18 cellular contexts compared by ENCODE assay signal in the genomic region with DNA sequence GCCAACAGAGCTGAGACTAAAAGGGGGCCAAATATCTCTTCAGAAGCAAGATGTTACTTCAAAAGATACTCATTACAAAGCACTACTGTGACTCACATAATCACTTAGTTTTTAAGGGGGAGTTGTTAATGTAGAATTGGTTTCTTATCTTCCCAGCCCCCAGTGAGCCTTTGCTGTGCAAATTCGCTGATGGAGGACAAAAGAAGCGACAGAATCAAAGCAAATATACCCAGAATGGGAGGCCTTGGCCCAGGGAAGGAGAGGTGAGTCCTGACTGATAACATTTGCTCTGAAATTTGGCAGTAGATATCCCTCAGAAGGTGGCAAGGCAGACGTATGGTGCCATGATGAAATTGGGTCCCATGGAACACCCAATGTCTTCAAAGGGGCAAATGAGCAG.
"Had no signal": no experiment of that assay in that cellular context is flagged by ENCODE, and none has a peak within 500 bp of the region (broad histone marks: within the 10 kb centered on the region; RNA-seq: fewer than 3 reads in every experiment).

No MANE protein-coding gene starts in this region.

- H3K4me1 ChIP-seq: left lung, pancreas, right lobe of liver, vagina had no signal

- H3K27ac Mint-ChIP-seq: effector memory CD8-positive, alpha-beta T cell; natural killer cell; progenitor cell of endocrine pancreas; stimulated activated naive CD8-positive, alpha-beta T cell treated with anti-CD3 and anti-CD28 coated beads, Interleukin-15, amount 100 ng/mL, for 72 hours had no signal

- H3K4me3 Mint-ChIP-seq: effector memory CD8-positive, alpha-beta T cell; natural killer cell; stimulated activated naive CD8-positive, alpha-beta T cell treated with anti-CD3 and anti-CD28 coated beads, Interleukin-15, amount 100 ng/mL, for 72 hours had no signal

- H3K27ac ChIP-seq: coronary artery, left lung, neutrophil, pancreas, right lobe of liver, suprapubic skin, vagina had no signal

- DNase-seq: effector memory CD8-positive, alpha-beta T cell; hypothalamus; left cardiac atrium; left lung; natural killer cell; pancreas; right lobe of liver; small intestine; stimulated activated CD4-positive, alpha-beta T cell treated with anti-CD3 and anti-CD28 coated beads, Interleukin-15, amount 100 ng/mL, for 24 hours; stimulated activated CD4-positive, alpha-beta T cell treated with anti-CD3 and anti-CD28 coated beads, Interleukin-2, amount 100 ng/mL, for 48 hours; stimulated activated naive CD4-positive, alpha-beta T cell; stimulated activated naive CD8-positive, alpha-beta T cell treated with anti-CD3 and anti-CD28 coated beads, Interleukin-15, amount 100 ng/mL, for 72 hours; trophoblast cell had no signal

- H3K4me1 Mint-ChIP-seq: natural killer cell; stimulated activated naive CD8-positive, alpha-beta T cell treated with anti-CD3 and anti-CD28 coated beads, Interleukin-15, amount 100 ng/mL, for 72 hours had no signal

- H3K27me3 ChIP-seq: left lung, neutrophil, pancreas, right lobe of liver, suprapubic skin, vagina had no signal

- H3K4me3 ChIP-seq: coronary artery, left lung, pancreas, right lobe of liver, suprapubic skin, vagina had no signal

- H3K36me3 ChIP-seq: left lung, neutrophil, pancreas, right lobe of liver, suprapubic skin, vagina had no signal

- H3K9me3 Mint-ChIP-seq: stimulated activated naive CD8-positive, alpha-beta T cell treated with anti-CD3 and anti-CD28 coated beads, Interleukin-15, amount 100 ng/mL, for 72 hours had no signal

- H3K36me3 Mint-ChIP-seq: natural killer cell had no signal

- ATAC-seq: effector memory CD8-positive, alpha-beta T cell; left cardiac atrium; left lung; natural killer cell; pancreas; right lobe of liver; stimulated activated naive CD8-positive, alpha-beta T cell treated with anti-CD3 and anti-CD28 coated beads, Interleukin-15, amount 100 ng/mL, for 72 hours had no signal

- H3K9me3 ChIP-seq: neutrophil, pancreas, right lobe of liver, suprapubic skin, vagina had no signal

- H3K27me3 Mint-ChIP-seq: effector memory CD8-positive, alpha-beta T cell; progenitor cell of endocrine pancreas; stimulated activated naive CD8-positive, alpha-beta T cell treated with anti-CD3 and anti-CD28 coated beads, Interleukin-15, amount 100 ng/mL, for 72 hours had no signal
